ENCODE assay signal across 22 cellular contexts in the genomic region with DNA sequence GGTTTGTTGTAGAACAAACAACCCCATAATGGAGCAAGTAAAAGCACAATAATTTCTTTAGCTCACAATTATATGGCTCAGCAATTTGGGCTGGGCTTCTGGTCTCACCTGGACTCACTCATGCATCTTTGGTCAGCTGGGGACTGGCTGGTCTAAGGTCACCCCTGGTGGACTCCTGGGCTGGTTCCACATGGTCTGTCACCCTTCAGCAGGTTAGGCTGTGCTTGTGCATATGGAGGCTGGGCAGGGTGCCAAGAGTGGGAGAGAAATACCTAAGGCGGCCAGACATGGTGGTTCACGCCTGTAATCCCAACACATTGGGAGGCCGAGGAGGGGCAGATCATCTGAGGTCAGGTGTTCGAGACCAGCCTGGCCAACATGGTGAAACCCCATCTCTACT. TPM values are rescaled to one million over a fixed set of nuclear protein-coding genes. Genes with fewer than 3 reads are reported as not detected.
DNase-seq lines count a peak whose midpoint lies in the region; ATAC-seq and TF ChIP-seq lines count a peak whose summit lies in the region.
"Had no signal": no experiment of that assay in that cellular context is flagged by ENCODE, and none has a peak within 500 bp of the region (broad histone marks: within the 10 kb centered on the region; RNA-seq: fewer than 3 reads in every experiment).

No MANE protein-coding gene starts in this region.

- no peak overlapping the region for H2AFZ ChIP-seq in HCT116 (ENCODE audit: low read depth, low read length, poor library complexity, severe bottlenecking)
- no peak overlapping the region for H2AFZ ChIP-seq in trophoblast cell (ENCODE audit: insufficient read depth, low read length, poor library complexity)
- H2AFZ ChIP-seq: GM23338 had no signal

- H3K27ac ChIP-seq in HCT116 (ENCODE audit: low read depth, low read length) (no peak overlapping the region), trophoblast cell (ENCODE audit: low read depth, low read length) (no peak overlapping the region)
- H3K27ac ChIP-seq: Peyer's patch had no signal

- no peak overlapping the region for H3K18ac ChIP-seq in trophoblast cell (ENCODE audit: low read length)

- H4K12ac ChIP-seq in trophoblast cell (ENCODE audit: low read depth, low read length) = no peak overlapping the region

- H3K23ac ChIP-seq in trophoblast cell (ENCODE audit: low read length) = no peak overlapping the region

- POLR2A ChIA-PET in HCT116 (lab: Charles Lee) = interaction anchor here (0.8 to 1.3 kb wide), 4 partner anchors 10 to 20 kb away, joined by 3 read pairs; no protein-coding TSS in a partner anchor
- POLR2A ChIA-PET in MCF 10A (lab: Yijun Ruan, JAX) = interaction anchor here (0.6 kb wide), 1 partner anchor 391 kb away, joined by 3 read pairs; no protein-coding TSS in a partner anchor

- H3K27ac Mint-ChIP-seq in MCF 10A (ENCODE audit: low read depth, unreplicated experiment) = no peak overlapping the region
- H3K27ac Mint-ChIP-seq: B cell, GM23338, T-helper 17 cell had no signal

- RAD21 ChIA-PET in HCT116 (lab: Charles Lee; ENCODE audit: low non-redundant PET in 1 of 2, low total read pairs in 2 of 2, uncharacterized antibody in 2 of 2, unreplicated experiment in 2 of 2) = no interaction called here

- peak overlapping the region; percentile 43 for H2BK12ac ChIP-seq in trophoblast cell (ENCODE audit: low read length)

- no peak overlapping the region for H2BK5ac ChIP-seq in trophoblast cell (ENCODE audit: low read depth, low read length, poor library complexity)

- no peak overlapping the region for H3K4me3 Mint-ChIP-seq in MCF 10A (ENCODE audit: unreplicated experiment)
- H3K4me3 Mint-ChIP-seq: B cell, GM23338, T-helper 17 cell had no signal

- no peak overlapping the region for H2AK5ac ChIP-seq in trophoblast cell (ENCODE audit: low read length)

- no peaks in the 10 kb centered on the region for H3K27me3 Mint-ChIP-seq in MCF 10A (ENCODE audit: insufficient read depth, unreplicated experiment)
- H3K27me3 Mint-ChIP-seq: B cell, T-helper 17 cell had no signal

- H3K27me3 ChIP-seq in HCT116 (ENCODE audit: insufficient read depth, low read length) (no peaks in the 10 kb centered on the region), trophoblast cell (ENCODE audit: insufficient read depth, low read length) (no peaks in the 10 kb centered on the region)
- H3K27me3 ChIP-seq: Peyer's patch had no signal

- no peak overlapping the region for H2BK120ac ChIP-seq in trophoblast cell (ENCODE audit: insufficient read depth, low read length, poor library complexity)

- no peaks in the 10 kb centered on the region for H3K36me3 Mint-ChIP-seq in MCF 10A (ENCODE audit: insufficient read depth, unreplicated experiment)

- peaks cover 19% of the 10 kb centered on the region for H3K4me1 Mint-ChIP-seq in MCF 10A (ENCODE audit: insufficient read depth, unreplicated experiment)
- H3K4me1 Mint-ChIP-seq: B cell, T-helper 17 cell had no signal

- H3K9me3 Mint-ChIP-seq in MCF 10A (ENCODE audit: unreplicated experiment) = no peaks in the 10 kb centered on the region
- H3K9me3 Mint-ChIP-seq: GM23338 had no signal

- no peak for TF ChIP-seq RAD21 in HCT116 (IDR thresholded peaks at IDR 0.05; ENCODE audit: low read depth)

- TF ChIP-seq CTCF in HCT116 (IDR thresholded peaks at IDR 0.05 in 2 of 3, conservative IDR thresholded peaks at IDR 0.05 in 1 of 3; ENCODE audit: borderline replicate concordance in 1 of 3, insufficient read depth in 1 of 3, low read depth in 2 of 3, low read length in 2 of 3) (no peak), MCF 10A (IDR thresholded peaks at IDR 0.05; ENCODE audit: unreplicated experiment) (no peak)

- H3K9me2 ChIP-seq in HCT116 (ENCODE audit: insufficient read depth) = no peaks in the 10 kb centered on the region

- H3K36me3 ChIP-seq in HCT116 (ENCODE audit: control insufficient read depth in 1 of 2, insufficient read depth in 2 of 2, low read length in 2 of 2) (no peaks in the 10 kb centered on the region), trophoblast cell (ENCODE audit: control insufficient read depth in 1 of 2, insufficient read depth in 2 of 2, low read length in 2 of 2) (no peaks in the 10 kb centered on the region)
- H3K36me3 ChIP-seq: HAP-1, Peyer's patch had no signal

- no CpG with 5 or more reads among the region's 4 CpGs for WGBS in trophoblast cell (ENCODE audit: extremely low coverage, insufficient coverage, insufficient read length)

- CTCF ChIA-PET in HCT116 (lab: Charles Lee) (no interaction called here), MCF 10A (lab: Yijun Ruan, JAX) (no interaction called here)

- no peak overlapping the region for H3K4me2 ChIP-seq in HCT116 (ENCODE audit: low read length)
- H3K4me2 ChIP-seq in trophoblast cell (ENCODE audit: low read length) = no peak overlapping the region
- H3K4me2 ChIP-seq: GM23338 had no signal

- TF ChIP-seq POLR2A in HCT116 (IDR thresholded peaks at IDR 0.05; ENCODE audit: borderline replicate concordance, extremely low read depth, insufficient read depth, insufficient read length) = no peak

- H3K79me2 ChIP-seq in HCT116 (ENCODE audit: insufficient read depth, low read length) (no peaks in the 10 kb centered on the region), trophoblast cell (ENCODE audit: control insufficient read depth, insufficient read depth, low read length, poor library complexity) (no peaks in the 10 kb centered on the region)

- H4K91ac ChIP-seq in trophoblast cell (ENCODE audit: low read depth, low read length) = no peak overlapping the region

- H3K4me3 ChIP-seq in HCT116 (replicated peaks in 1 of 2; ENCODE audit: low read depth in 1 of 2, low read length in 2 of 2) = no peak overlapping the region
- no peak overlapping the region for H3K4me3 ChIP-seq in trophoblast cell (ENCODE audit: low read depth, low read length)
- H3K4me3 ChIP-seq: GM23338, HAP-1, Peyer's patch had no signal

- H4K20me1 ChIP-seq in HCT116 (ENCODE audit: insufficient read depth) = no peaks in the 10 kb centered on the region

- intact Hi-C loops in HCT116 (cut with micrococcal nuclease) = no loop called here
- intact Hi-C loops in MCF 10A (cut with micrococcal nuclease) = no loop called here

- H3K14ac ChIP-seq in trophoblast cell (ENCODE audit: low read length) = no peak overlapping the region

- DNase-seq in NCI-H2171 treated with DMSO at 0.1 percent for 48 hours (lab: John Stamatoyannopoulos, UW) (peak; percentile 10), NCI-H2171 (lab: John Stamatoyannopoulos, UW) (no peak), HCT116 (ENCODE audit: low read depth, low spot score) (no peak), RPMI8226 (peak; percentile 12), trophoblast cell (no peak), HuH-7 (ENCODE audit: low spot score) (no peak), NCI-H510A treated with DMSO at 0.1 percent for 48 hours (lab: John Stamatoyannopoulos, UW) (no peak), MCF 10A (ENCODE audit: unreplicated experiment) (no peak)
- DNase-seq: DND-41, MM.1S, NCI-H1048, NCI-H1436, NCI-H2029, NCI-H446, NCI-H526 treated with DMSO at 0.1 percent for 48 hours, Peyer's patch, Right ventricle myocardium superior, SW 1271, T-helper 17 cell had no signal

- peaks cover 2% of the 10 kb centered on the region for H3K79me1 ChIP-seq in trophoblast cell (ENCODE audit: low read length)

- BruUV-seq in HCT116 (replicated peaks; lab: Mats Ljungman, UMichigan) = no TSS peak
- no TSS peak for BruUV-seq in MCF 10A (replicated peaks; lab: Mats Ljungman, UMichigan)

- ATAC-seq in HCT116 = peak; percentile 15; the same call in 1 of the 2 replicates
- ATAC-seq: GM23338, T-helper 17 cell had no signal

- H3K9ac ChIP-seq in HCT116 (ENCODE audit: low read length) (no peak overlapping the region), trophoblast cell (ENCODE audit: low read length) (no peak overlapping the region)

- H3K4me1 ChIP-seq in HCT116 (ENCODE audit: control insufficient read depth in 1 of 2, insufficient read depth in 2 of 2, low read length in 2 of 2) = peaks cover 67 to 88% of the 10 kb centered on the region in 2 experiments
- no peaks in the 10 kb centered on the region for H3K4me1 ChIP-seq in trophoblast cell (ENCODE audit: control insufficient read depth in 1 of 2, insufficient read depth in 2 of 2, low read length in 2 of 2)
- H3K4me1 ChIP-seq: HAP-1, Peyer's patch had no signal

- H3K9me3 ChIP-seq in HCT116 (ENCODE audit: control insufficient read depth in 1 of 2, insufficient read depth in 1 of 2, low read depth in 1 of 2, low read length in 2 of 2) (no peaks in the 10 kb centered on the region), trophoblast cell (ENCODE audit: insufficient read depth, low read depth, low read length) (no peaks in the 10 kb centered on the region)
- H3K9me3 ChIP-seq: HAP-1, Peyer's patch had no signal

- no peak overlapping the region for H3K4ac ChIP-seq in trophoblast cell (ENCODE audit: low read depth, low read length)

- H4K8ac ChIP-seq in trophoblast cell (ENCODE audit: low read depth, low read length) = no peak overlapping the region

TF ChIP-seq in HCT116, 20 proteins besides CTCF, POLR2A, EP300 and RAD21 (continues in another document):
- TF ChIP-seq, protein P1, sequence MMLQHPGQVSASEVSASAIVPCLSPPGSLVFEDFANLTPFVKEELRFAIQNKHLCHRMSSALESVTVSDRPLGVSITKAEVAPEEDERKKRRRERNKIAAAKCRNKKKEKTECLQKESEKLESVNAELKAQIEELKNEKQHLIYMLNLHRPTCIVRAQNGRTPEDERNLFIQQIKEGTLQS (IDR thresholded peaks at IDR 0.05) = no peak
- TF ChIP-seq SRF (IDR thresholded peaks at IDR 0.05; ENCODE audit: low read depth) (no peak), EGR1 (IDR thresholded peaks at IDR 0.05; ENCODE audit: low read depth) (no peak)

RNA-seq across cellular contexts. Expression of a gene that starts 27.0 kb away (rescaled TPM):
- total RNA-seq in HCT116 (2021; ENCODE audit: unreplicated experiment) (127 TPM), MCF 10A (2022) (49.2 and 55.8 TPM in 2 replicates)
- 71.8 and 86.2 TPM in 2 replicates for polyA plus RNA-seq in HCT116 (2012)
- 44.7 TPM in 2 replicates for polyA plus RNA-seq in trophoblast cell (2013)

Comparison
In these comparisons a context has a peak if more than half of its experiments do, and no peak if none do; other contexts are left out.
1. DNase-seq: peak in NCI-H2171 treated with DMSO at 0.1 percent for 48 hours (single experiment) and RPMI8226 (single experiment); none in NCI-H2171 (single experiment), HCT116 (single experiment), trophoblast cell (0 of 2), HuH-7 (single experiment), NCI-H510A treated with DMSO at 0.1 percent for 48 hours (single experiment) and MCF 10A (single experiment).